In the genomic region with DNA sequence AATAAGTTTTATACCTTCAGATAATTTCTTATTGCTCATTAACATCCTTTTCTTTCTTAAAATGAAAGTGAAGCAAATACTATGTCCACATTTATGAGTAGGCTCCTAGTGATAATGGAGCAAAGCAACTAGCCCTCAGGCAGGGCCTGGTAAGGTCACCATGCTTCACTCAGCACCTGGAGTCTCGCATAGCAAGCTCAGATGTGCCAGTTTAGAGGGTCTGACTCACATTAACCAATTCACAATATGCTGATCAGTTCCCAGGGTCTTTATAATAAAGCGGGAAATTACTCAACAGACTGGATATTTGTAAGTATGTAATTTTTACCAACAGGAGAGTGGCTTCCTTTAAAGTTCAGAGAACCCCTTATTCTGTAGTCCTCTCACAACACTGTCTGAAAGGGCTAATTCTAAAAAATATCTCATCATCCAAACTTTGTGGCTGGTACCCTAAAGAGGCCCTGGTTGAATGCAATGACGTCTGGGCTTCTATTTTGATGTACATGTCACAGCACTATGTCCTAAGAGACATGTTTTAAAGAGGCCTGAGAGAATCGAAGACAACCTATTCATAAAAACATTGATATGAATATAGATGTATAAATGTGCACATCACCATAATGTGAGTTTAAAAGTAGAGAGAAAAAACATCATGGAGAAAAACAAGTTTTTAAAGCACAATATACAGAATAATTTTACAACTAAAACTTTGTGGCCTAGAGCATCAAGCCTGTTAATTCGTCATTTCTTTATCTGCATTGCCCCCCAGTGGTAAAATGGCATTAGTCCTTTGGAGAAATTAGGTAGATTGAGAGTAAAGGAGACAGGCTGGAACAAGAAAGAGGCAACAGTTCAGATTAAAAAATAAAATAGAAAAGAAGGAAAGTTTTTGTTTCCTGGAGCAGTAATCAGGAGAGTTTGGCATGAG, we compare ENCODE assay signal across 9 cellular contexts. TPM values are rescaled to one million over a fixed set of nuclear protein-coding genes. Genes with fewer than 3 reads are reported as not detected.
A peak's percentile ranks its signal among the peaks of the same experiment; 100 is the strongest.
DNase-seq lines count a peak whose midpoint lies in the region; ATAC-seq and TF ChIP-seq lines count a peak whose summit lies in the region.
"Had no signal": no experiment of that assay in that cellular context is flagged by ENCODE, and none has a peak within 500 bp of the region (broad histone marks: within the 10 kb centered on the region; RNA-seq: fewer than 3 reads in every experiment).

No MANE protein-coding gene starts in this region.

- peaks cover 29% of the 10 kb centered on the region for H3K4me1 Mint-ChIP-seq in activated CD8-positive, alpha-beta T cell treated with anti-CD3 and anti-CD28 coated beads for 36 hours (ENCODE audit: low read depth)

- H3K27me3 Mint-ChIP-seq in activated CD8-positive, alpha-beta T cell treated with anti-CD3 and anti-CD28 coated beads for 36 hours: peaks cover 9% of the 10 kb centered on the region

- intact Hi-C loops in activated CD8-positive, alpha-beta T cell treated with anti-CD3 and anti-CD28 coated beads for 36 hours (cut with micrococcal nuclease): loop anchor here (5.0 kb wide), 4 partner anchors 34 to 624 kb away; partner anchors contain the start of gene TRPC3

- TF ChIP-seq CTCF in activated CD8-positive, alpha-beta T cell treated with anti-CD3 and anti-CD28 coated beads for 36 hours (IDR thresholded peaks at IDR 0.05): peak; percentile 76

- no peaks in the 10 kb centered on the region for H3K9me3 Mint-ChIP-seq in activated CD8-positive, alpha-beta T cell treated with anti-CD3 and anti-CD28 coated beads for 36 hours
- H3K9me3 Mint-ChIP-seq: CD8-positive, alpha-beta memory T cell had no signal

- peak overlapping the region; percentile 63 for H3K27ac Mint-ChIP-seq in activated CD8-positive, alpha-beta T cell treated with anti-CD3 and anti-CD28 coated beads for 36 hours

- CTCF ChIA-PET in activated CD8-positive, alpha-beta T cell treated with anti-CD3 and anti-CD28 coated beads for 36 hours (lab: Charles Lee): interaction anchor here (0.7 to 3.5 kb wide), 48 partner anchors 9 to 676 kb away, joined by 3 to 20 read pairs (median 5); partner anchors contain the start of genes BBS12 and IL2

- H3K36me3 Mint-ChIP-seq in activated CD8-positive, alpha-beta T cell treated with anti-CD3 and anti-CD28 coated beads for 36 hours (ENCODE audit: low read depth): no peaks in the 10 kb centered on the region
- H3K36me3 Mint-ChIP-seq: CD8-positive, alpha-beta memory T cell had no signal

- POLR2A ChIA-PET in activated CD8-positive, alpha-beta T cell treated with anti-CD3 and anti-CD28 coated beads for 36 hours (lab: Charles Lee): interaction anchor here (0.6 kb wide), 1 partner anchor 673 kb away, joined by 3 read pairs; no protein-coding TSS in a partner anchor

- peak; percentile 52 for ATAC-seq in GM21526 (IDR thresholded peaks at IDR 0.05; ENCODE audit: low FRiP score, unreplicated experiment)
- peak; percentile 47 for ATAC-seq in activated CD8-positive, alpha-beta T cell treated with anti-CD3 and anti-CD28 coated beads for 36 hours
- ATAC-seq in stimulated activated naive CD8-positive, alpha-beta T cell treated with anti-CD3 and anti-CD28 coated beads, Interleukin-15, Interleukin-2, amounts not matched to agents 100 U/mL and 50 U/mL, for 24 hours: peak; percentile 77
- no peak for ATAC-seq in GM21528 (IDR thresholded peaks at IDR 0.05; ENCODE audit: low FRiP score, unreplicated experiment)

- DNase-seq in NCI-H2107 treated with DMSO at 0.1 percent for 48 hours (lab: John Stamatoyannopoulos, UW; ENCODE audit: unreplicated experiment) (peak; percentile 4), NCI-H2107 (lab: John Stamatoyannopoulos, UW) (no peak), NCI-H1092 (lab: John Stamatoyannopoulos, UW) (peak; percentile 25), glomerular endothelial cell (ENCODE audit: extremely low read depth, low read depth, low spot score) (peak; percentile 42)
- DNase-seq in activated CD8-positive, alpha-beta T cell treated with anti-CD3 and anti-CD28 coated beads for 36 hours: peak; percentile 45
- DNase-seq in stimulated activated naive CD8-positive, alpha-beta T cell treated with anti-CD3 and anti-CD28 coated beads, Interleukin-15, Interleukin-2, amounts not matched to agents 100 U/mL and 50 U/mL, for 24 hours: peak; percentile 28

- no peak overlapping the region for H3K4me3 Mint-ChIP-seq in activated CD8-positive, alpha-beta T cell treated with anti-CD3 and anti-CD28 coated beads for 36 hours

RNA-seq across cellular contexts. Expression of gene IL21, which starts 44.3 kb away (rescaled TPM):
- total RNA-seq in activated CD8-positive, alpha-beta T cell treated with anti-CD3 and anti-CD28 coated beads for 36 hours: under 1 TPM; 0.09 to 0.52 TPM
- total RNA-seq in glomerular endothelial cell: not detected in 2 replicates
